In genomic region chr3:78029775-78030174, GRCh38 we compare ENCODE assay signal across 1 cellular context.
TF ChIP-seq lines count a peak whose summit lies in the region.

No MANE protein-coding gene starts in this region.

TF ChIP-seq in H1, 55 proteins besides CTCF, POLR2A, EP300 and RAD21:
- TF ChIP-seq SIRT6 (IDR thresholded peaks at IDR 0.05; ENCODE audit: low read length) (no peak), SP2 (IDR thresholded peaks at IDR 0.05; ENCODE audit: low read length) (no peak), RFX5 (IDR thresholded peaks at IDR 0.05; ENCODE audit: borderline replicate concordance, low read depth, low read length) (no peak), CHD1 (IDR thresholded peaks at IDR 0.05; ENCODE audit: low read depth, low read length) (no peak), TBP (IDR thresholded peaks at IDR 0.05; ENCODE audit: low read depth, low read length) (no peak), SAP30 (IDR thresholded peaks at IDR 0.05; ENCODE audit: insufficient read depth, insufficient replicate concordance, low read length) (no peak), POLR2AphosphoS5 (IDR thresholded peaks at IDR 0.05; ENCODE audit: low read depth, low read length) (no peak), CTBP2 (IDR thresholded peaks at IDR 0.05; ENCODE audit: borderline replicate concordance, insufficient read depth, insufficient read length, low read length) (no peak), POU5F1 (IDR thresholded peaks at IDR 0.05; ENCODE audit: low read depth, low read length) (no peak), SP4 (IDR thresholded peaks at IDR 0.05; ENCODE audit: low read length) (no peak), SRF (IDR thresholded peaks at IDR 0.05; ENCODE audit: low read depth, low read length) (no peak), SP1 (IDR thresholded peaks at IDR 0.05; ENCODE audit: low read depth, low read length) (no peak), CBX8 (IDR thresholded peaks at IDR 0.05; ENCODE audit: borderline replicate concordance, low read depth, low read length) (no peak), BACH1 (IDR thresholded peaks at IDR 0.05; ENCODE audit: low read length) (no peak)
- TF ChIP-seq, protein P1, sequence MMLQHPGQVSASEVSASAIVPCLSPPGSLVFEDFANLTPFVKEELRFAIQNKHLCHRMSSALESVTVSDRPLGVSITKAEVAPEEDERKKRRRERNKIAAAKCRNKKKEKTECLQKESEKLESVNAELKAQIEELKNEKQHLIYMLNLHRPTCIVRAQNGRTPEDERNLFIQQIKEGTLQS (IDR thresholded peaks at IDR 0.05; ENCODE audit: insufficient read depth, low read depth, low read length), result no peak
- TF ChIP-seq, protein P2, sequence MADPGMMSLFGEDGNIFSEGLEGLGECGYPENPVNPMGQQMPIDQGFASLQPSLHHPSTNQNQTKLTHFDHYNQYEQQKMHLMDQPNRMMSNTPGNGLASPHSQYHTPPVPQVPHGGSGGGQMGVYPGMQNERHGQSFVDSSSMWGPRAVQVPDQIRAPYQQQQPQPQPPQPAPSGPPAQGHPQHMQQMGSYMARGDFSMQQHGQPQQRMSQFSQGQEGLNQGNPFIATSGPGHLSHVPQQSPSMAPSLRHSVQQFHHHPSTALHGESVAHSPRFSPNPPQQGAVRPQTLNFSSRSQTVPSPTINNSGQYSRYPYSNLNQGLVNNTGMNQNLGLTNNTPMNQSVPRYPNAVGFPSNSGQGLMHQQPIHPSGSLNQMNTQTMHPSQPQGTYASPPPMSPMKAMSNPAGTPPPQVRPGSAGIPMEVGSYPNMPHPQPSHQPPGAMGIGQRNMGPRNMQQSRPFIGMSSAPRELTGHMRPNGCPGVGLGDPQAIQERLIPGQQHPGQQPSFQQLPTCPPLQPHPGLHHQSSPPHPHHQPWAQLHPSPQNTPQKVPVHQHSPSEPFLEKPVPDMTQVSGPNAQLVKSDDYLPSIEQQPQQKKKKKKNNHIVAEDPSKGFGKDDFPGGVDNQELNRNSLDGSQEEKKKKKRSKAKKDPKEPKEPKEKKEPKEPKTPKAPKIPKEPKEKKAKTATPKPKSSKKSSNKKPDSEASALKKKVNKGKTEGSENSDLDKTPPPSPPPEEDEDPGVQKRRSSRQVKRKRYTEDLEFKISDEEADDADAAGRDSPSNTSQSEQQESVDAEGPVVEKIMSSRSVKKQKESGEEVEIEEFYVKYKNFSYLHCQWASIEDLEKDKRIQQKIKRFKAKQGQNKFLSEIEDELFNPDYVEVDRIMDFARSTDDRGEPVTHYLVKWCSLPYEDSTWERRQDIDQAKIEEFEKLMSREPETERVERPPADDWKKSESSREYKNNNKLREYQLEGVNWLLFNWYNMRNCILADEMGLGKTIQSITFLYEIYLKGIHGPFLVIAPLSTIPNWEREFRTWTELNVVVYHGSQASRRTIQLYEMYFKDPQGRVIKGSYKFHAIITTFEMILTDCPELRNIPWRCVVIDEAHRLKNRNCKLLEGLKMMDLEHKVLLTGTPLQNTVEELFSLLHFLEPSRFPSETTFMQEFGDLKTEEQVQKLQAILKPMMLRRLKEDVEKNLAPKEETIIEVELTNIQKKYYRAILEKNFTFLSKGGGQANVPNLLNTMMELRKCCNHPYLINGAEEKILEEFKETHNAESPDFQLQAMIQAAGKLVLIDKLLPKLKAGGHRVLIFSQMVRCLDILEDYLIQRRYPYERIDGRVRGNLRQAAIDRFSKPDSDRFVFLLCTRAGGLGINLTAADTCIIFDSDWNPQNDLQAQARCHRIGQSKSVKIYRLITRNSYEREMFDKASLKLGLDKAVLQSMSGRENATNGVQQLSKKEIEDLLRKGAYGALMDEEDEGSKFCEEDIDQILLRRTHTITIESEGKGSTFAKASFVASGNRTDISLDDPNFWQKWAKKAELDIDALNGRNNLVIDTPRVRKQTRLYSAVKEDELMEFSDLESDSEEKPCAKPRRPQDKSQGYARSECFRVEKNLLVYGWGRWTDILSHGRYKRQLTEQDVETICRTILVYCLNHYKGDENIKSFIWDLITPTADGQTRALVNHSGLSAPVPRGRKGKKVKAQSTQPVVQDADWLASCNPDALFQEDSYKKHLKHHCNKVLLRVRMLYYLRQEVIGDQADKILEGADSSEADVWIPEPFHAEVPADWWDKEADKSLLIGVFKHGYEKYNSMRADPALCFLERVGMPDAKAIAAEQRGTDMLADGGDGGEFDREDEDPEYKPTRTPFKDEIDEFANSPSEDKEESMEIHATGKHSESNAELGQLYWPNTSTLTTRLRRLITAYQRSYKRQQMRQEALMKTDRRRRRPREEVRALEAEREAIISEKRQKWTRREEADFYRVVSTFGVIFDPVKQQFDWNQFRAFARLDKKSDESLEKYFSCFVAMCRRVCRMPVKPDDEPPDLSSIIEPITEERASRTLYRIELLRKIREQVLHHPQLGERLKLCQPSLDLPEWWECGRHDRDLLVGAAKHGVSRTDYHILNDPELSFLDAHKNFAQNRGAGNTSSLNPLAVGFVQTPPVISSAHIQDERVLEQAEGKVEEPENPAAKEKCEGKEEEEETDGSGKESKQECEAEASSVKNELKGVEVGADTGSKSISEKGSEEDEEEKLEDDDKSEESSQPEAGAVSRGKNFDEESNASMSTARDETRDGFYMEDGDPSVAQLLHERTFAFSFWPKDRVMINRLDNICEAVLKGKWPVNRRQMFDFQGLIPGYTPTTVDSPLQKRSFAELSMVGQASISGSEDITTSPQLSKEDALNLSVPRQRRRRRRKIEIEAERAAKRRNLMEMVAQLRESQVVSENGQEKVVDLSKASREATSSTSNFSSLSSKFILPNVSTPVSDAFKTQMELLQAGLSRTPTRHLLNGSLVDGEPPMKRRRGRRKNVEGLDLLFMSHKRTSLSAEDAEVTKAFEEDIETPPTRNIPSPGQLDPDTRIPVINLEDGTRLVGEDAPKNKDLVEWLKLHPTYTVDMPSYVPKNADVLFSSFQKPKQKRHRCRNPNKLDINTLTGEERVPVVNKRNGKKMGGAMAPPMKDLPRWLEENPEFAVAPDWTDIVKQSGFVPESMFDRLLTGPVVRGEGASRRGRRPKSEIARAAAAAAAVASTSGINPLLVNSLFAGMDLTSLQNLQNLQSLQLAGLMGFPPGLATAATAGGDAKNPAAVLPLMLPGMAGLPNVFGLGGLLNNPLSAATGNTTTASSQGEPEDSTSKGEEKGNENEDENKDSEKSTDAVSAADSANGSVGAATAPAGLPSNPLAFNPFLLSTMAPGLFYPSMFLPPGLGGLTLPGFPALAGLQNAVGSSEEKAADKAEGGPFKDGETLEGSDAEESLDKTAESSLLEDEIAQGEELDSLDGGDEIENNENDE (IDR thresholded peaks at IDR 0.05; ENCODE audit: insufficient replicate concordance, low read length), result no peak
